In genomic region chr2:69114534-69114933, GRCh38 we compare ENCODE assay signal across 1 cellular context.
TF ChIP-seq lines count a peak whose summit lies in the region.

No MANE protein-coding gene starts in this region.

TF ChIP-seq in IMR-90, 13 proteins besides CTCF, POLR2A, EP300 and RAD21 (continued from another document):
- TF ChIP-seq CHD1 (IDR thresholded peaks at IDR 0.05; ENCODE audit: low read depth, low read length): no peak
- no peak for TF ChIP-seq RFX5 (IDR thresholded peaks at IDR 0.05; ENCODE audit: low read depth, low read length)
- no peak for TF ChIP-seq SMC3 (IDR thresholded peaks at IDR 0.05; ENCODE audit: low read depth, low read length)
- no peak for TF ChIP-seq RCOR1 (IDR thresholded peaks at IDR 0.05; ENCODE audit: insufficient replicate concordance, low read length)
- no peak for TF ChIP-seq MAFK (IDR thresholded peaks at IDR 0.05; ENCODE audit: low read depth, low read length)
- no peak for TF ChIP-seq MAZ (IDR thresholded peaks at IDR 0.05; ENCODE audit: borderline replicate concordance, low read depth, low read length)
- TF ChIP-seq CEBPB (IDR thresholded peaks at IDR 0.05; ENCODE audit: low read depth, low read length): no peak
- TF ChIP-seq NFE2L2 (IDR thresholded peaks at IDR 0.05; ENCODE audit: low read depth, low read length): no peak
